ENCODE assay signal across 21 cellular contexts in genomic region chr13:28415994-28416411, GRCh38.
A peak's percentile ranks its signal among the peaks of the same experiment; 100 is the strongest.
DNase-seq lines count a peak whose midpoint lies in the region; ATAC-seq and TF ChIP-seq lines count a peak whose summit lies in the region.
"Had no signal": no experiment of that assay in that cellular context is flagged by ENCODE, and none has a peak within 500 bp of the region (broad histone marks: within the 10 kb centered on the region; RNA-seq: fewer than 3 reads in every experiment).

No MANE protein-coding gene starts in this region.

- H3K4me3 ChIP-seq in HEK293 (ENCODE audit: low read depth, low read length) (no peak overlapping the region), PC-3 (ENCODE audit: low read length) (no peak overlapping the region)
- H3K4me3 ChIP-seq: adrenal gland, esophagus muscularis mucosa, GM23338, left ventricle myocardium inferior, right atrium auricular region had no signal

- H3K27ac ChIP-seq in HEK293 (ENCODE audit: extremely low read depth, low read depth, low read length) = no peak overlapping the region
- no peak overlapping the region for H3K27ac ChIP-seq in PC-3 (ENCODE audit: low read length)
- H3K27ac ChIP-seq: adrenal gland, esophagus muscularis mucosa, left ventricle myocardium inferior, right atrium auricular region had no signal

- H3K9ac ChIP-seq in PC-3 (ENCODE audit: low read length) = no peak overlapping the region

- H3K79me2 ChIP-seq in PC-3 (ENCODE audit: low read length) = no peaks in the 10 kb centered on the region

- intact Hi-C loops in PC-3 (cut with micrococcal nuclease) = no loop called here

- H3K4me2 ChIP-seq in PC-3 (ENCODE audit: low read length) = no peak overlapping the region
- H3K4me2 ChIP-seq: GM23338 had no signal

- TF ChIP-seq CTCF in HEK293 (tag by site-specific recombination; IDR thresholded peaks at IDR 0.05) (0 out of 2 replicates have a peak, but pooled peaks have one; percentile 12), PC-3 (conservative IDR thresholded peaks at IDR 0.05; ENCODE audit: low read depth, low read length) (no peak)

- peaks cover 2 to 3% (median 2%) of the 10 kb centered on the region in 3 donors for H3K27me3 Mint-ChIP-seq in immature natural killer cell (ENCODE audit: low read depth in 3 of 3)

- CTCF ChIA-PET in HEK293 (lab: Yijun Ruan, JAX) (no interaction called here), PC-3 (lab: Charles Lee) (no interaction called here)

- DNase-seq in DMS153 treated with DMSO at 0.1 percent for 48 hours (lab: John Stamatoyannopoulos, UW; ENCODE audit: unreplicated experiment) = peak; percentile 7
- DNase-seq in PC-3 = peak; percentile 3
- peak; percentile 2 to 12 (median 11) for DNase-seq in immature natural killer cell
- no peak for DNase-seq in activated CD4-positive, CD25-positive, alpha-beta regulatory T cell treated with anti-CD3 and anti-CD28 coated beads, Interleukin-2, amount 50 U/mL, for 72 hours
- DNase-seq in ureter (ENCODE audit: low spot score) = no peak
- DNase-seq in NCI-H345 (lab: John Stamatoyannopoulos, UW) = no peak
- DNase-seq: activated CD8-positive, alpha-beta memory T cell treated with anti-CD3 and anti-CD28 coated beads, Interleukin-2, amount 50 U/mL, for 4 hours; adrenal gland; GF-D8; hippocampal formation; left ventricle myocardium inferior; NCI-H1092; NCI-H446; Right ventricle myocardium superior had no signal

- no peak overlapping the region for H3K4me3 Mint-ChIP-seq in immature natural killer cell
- H3K4me3 Mint-ChIP-seq: CD14-positive monocyte; GM23338; stimulated activated naive CD8-positive, alpha-beta T cell treated with anti-CD3 and anti-CD28 coated beads, Interleukin-15, Interleukin-2, amounts not matched to agents 100 ng/mL and 50 ng/mL, for 24 hours had no signal

- H3K27ac Mint-ChIP-seq in immature natural killer cell = no peak overlapping the region
- H3K27ac Mint-ChIP-seq: GM23338; stimulated activated naive CD8-positive, alpha-beta T cell treated with anti-CD3 and anti-CD28 coated beads, Interleukin-15, Interleukin-2, amounts not matched to agents 100 ng/mL and 50 ng/mL, for 24 hours had no signal

- no peaks in the 10 kb centered on the region for H3K9me2 ChIP-seq in PC-3 (replicated peaks; ENCODE audit: low read length)

- POLR2A ChIA-PET in HEK293 (lab: Yijun Ruan, JAX) (no interaction called here), PC-3 (lab: Charles Lee; ENCODE audit: unreplicated experiment) (no interaction called here)

- H4K20me1 ChIP-seq in PC-3 (ENCODE audit: low read length) = no peaks in the 10 kb centered on the region

- H3F3A ChIP-seq in PC-3 (ENCODE audit: low read length, unreplicated experiment) = no peaks in the 10 kb centered on the region

- no TSS peak for BruUV-seq in PC-3 (replicated peaks; lab: Mats Ljungman, UMichigan)

- no peaks in the 10 kb centered on the region for H3K9me3 ChIP-seq in HEK293 (ENCODE audit: control insufficient read depth, insufficient read depth, low read depth, low read length)
- no peaks in the 10 kb centered on the region for H3K9me3 ChIP-seq in PC-3 (ENCODE audit: low read length)
- H3K9me3 ChIP-seq: adrenal gland, esophagus muscularis mucosa, left ventricle myocardium inferior, right atrium auricular region had no signal

- H3K36me3 ChIP-seq in HEK293 (ENCODE audit: control insufficient read depth in 2 of 2, insufficient read depth in 1 of 2, low read length in 2 of 2) = peaks cover 0 to 2% of the 10 kb centered on the region in 2 experiments; a peak in 1 of 3 replicates
- H3K36me3 ChIP-seq in PC-3 (ENCODE audit: low read depth, low read length) = no peaks in the 10 kb centered on the region
- H3K36me3 ChIP-seq: adrenal gland, left ventricle myocardium inferior had no signal

- H3K9me3 Mint-ChIP-seq in immature natural killer cell = no peaks in the 10 kb centered on the region
- H3K9me3 Mint-ChIP-seq: CD14-positive monocyte; GM23338; stimulated activated naive CD8-positive, alpha-beta T cell treated with anti-CD3 and anti-CD28 coated beads, Interleukin-15, Interleukin-2, amounts not matched to agents 100 ng/mL and 50 ng/mL, for 24 hours had no signal

- no peaks in the 10 kb centered on the region for H3K4me1 ChIP-seq in HEK293 (ENCODE audit: control insufficient read depth, insufficient read depth, low read length)
- H3K4me1 ChIP-seq in PC-3 (ENCODE audit: insufficient read depth, low read length) = no peaks in the 10 kb centered on the region
- H3K4me1 ChIP-seq: adrenal gland had no signal

- ATAC-seq in PC-3 (no peak), HG03280 (IDR thresholded peaks at IDR 0.05; ENCODE audit: unreplicated experiment) (no peak)
- ATAC-seq: GM23338 had no signal

- no peak overlapping the region for H2AFZ ChIP-seq in PC-3 (ENCODE audit: low read length)
- H2AFZ ChIP-seq: GM23338 had no signal

- H3K27me3 ChIP-seq in PC-3 (ENCODE audit: low read length) = peaks cover 58% of the 10 kb centered on the region
- H3K27me3 ChIP-seq: adrenal gland, esophagus muscularis mucosa, right atrium auricular region had no signal

- peaks cover 0 to 4% (median 0%) of the 10 kb centered on the region in 3 donors for H3K36me3 Mint-ChIP-seq in immature natural killer cell

- peaks cover 11 to 18% of the 10 kb centered on the region in 2 donors for H3K4me1 Mint-ChIP-seq in immature natural killer cell

TF ChIP-seq in HEK293, 187 proteins besides CTCF, POLR2A, EP300 and RAD21:
- TF ChIP-seq ZNF23 (tag by site-specific recombination; IDR thresholded peaks at IDR 0.05; ENCODE audit: borderline replicate concordance) = no peak
- TF ChIP-seq ZNF558 (tag by site-specific recombination; IDR thresholded peaks at IDR 0.05) = no peak
- TF ChIP-seq ZNF664 (tag by site-specific recombination; IDR thresholded peaks at IDR 0.05) = no peak
- no peak for TF ChIP-seq PRDM10 (tag by site-specific recombination; IDR thresholded peaks at IDR 0.05)
- no peak for TF ChIP-seq ZNF791 (tag by site-specific recombination; IDR thresholded peaks at IDR 0.05)
- no peak for TF ChIP-seq ZNF580 (tag by site-specific recombination; IDR thresholded peaks at IDR 0.05)
- no peak for TF ChIP-seq ZBTB7A (tag by site-specific recombination; IDR thresholded peaks at IDR 0.05; ENCODE audit: low read depth)
- TF ChIP-seq ZNF596 (tag by site-specific recombination; IDR thresholded peaks at IDR 0.05) = no peak
TF ChIP-seq in HEK293: peak in this region for 0.

Comparison
In these comparisons a context has a peak if more than half of its experiments do, and no peak if none do; other contexts are left out.
1. DNase-seq: peak in DMS153 treated with DMSO at 0.1 percent for 48 hours (single experiment), PC-3 (single experiment) and immature natural killer cell (3 of 3); none in activated CD4-positive, CD25-positive, alpha-beta regulatory T cell treated with anti-CD3 and anti-CD28 coated beads, Interleukin-2, amount 50 U/mL, for 72 hours (single experiment), ureter (single experiment) and NCI-H345 (single experiment).